17 cellular contexts compared by ENCODE assay signal in the genomic region with DNA sequence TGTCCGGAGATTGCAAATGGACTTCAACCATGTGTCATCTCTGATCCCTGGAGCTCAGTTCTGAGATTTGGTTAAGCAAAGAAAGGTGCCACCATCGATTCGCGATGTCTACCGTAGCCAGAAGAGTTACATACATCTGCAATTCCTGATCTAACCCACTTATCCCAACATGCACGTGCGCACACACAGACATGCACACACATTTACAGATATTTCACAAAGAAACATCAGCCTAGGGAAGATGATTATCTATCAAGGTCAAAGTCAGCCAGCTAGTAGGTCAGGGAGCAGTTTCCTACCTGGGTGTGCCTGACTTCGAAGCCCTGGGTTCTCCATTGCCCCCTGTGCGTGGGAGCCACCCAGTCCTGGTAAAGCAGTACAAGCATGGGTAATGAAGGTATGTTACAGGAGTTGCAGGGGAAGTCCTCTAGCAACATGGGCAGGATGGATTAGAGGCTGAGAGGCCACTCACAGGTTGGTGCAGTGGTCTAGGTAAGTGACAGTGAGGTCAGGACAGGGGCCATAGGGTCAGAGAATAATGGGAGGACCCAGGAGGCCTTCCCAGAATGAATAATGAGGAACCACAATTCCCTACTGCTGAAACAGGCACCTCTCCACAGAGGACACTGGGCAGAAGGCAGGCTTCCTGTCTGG.
"Had no signal": no experiment of that assay in that cellular context is flagged by ENCODE, and none has a peak within 500 bp of the region (broad histone marks: within the 10 kb centered on the region; RNA-seq: fewer than 3 reads in every experiment).

No MANE protein-coding gene starts in this region.

- H3K27me3 ChIP-seq: adrenal gland, colonic mucosa, stomach, upper lobe of right lung had no signal

- H3K27ac Mint-ChIP-seq: activated CD4-positive, alpha-beta T cell treated with anti-CD3 and anti-CD28 coated beads, Interleukin-2, amount 10 ng/mL, durations not matched to agents 24 days and 14 days; activated T-cell treated with anti-CD3 and anti-CD28 coated beads, Interleukin-2, amount 50 U/mL, for 72 hours; T-cell had no signal

- H3K36me3 Mint-ChIP-seq: activated naive CD4-positive, alpha-beta T cell treated with anti-CD3 and anti-CD28 coated beads, Interleukin-2, amount 50 U/mL, for 24 hours; natural killer cell; T-cell had no signal

- H3K4me3 Mint-ChIP-seq: activated CD4-positive, alpha-beta T cell treated with anti-CD3 and anti-CD28 coated beads, Interleukin-2, amount 10 ng/mL, durations not matched to agents 24 days and 14 days; activated naive CD4-positive, alpha-beta T cell treated with anti-CD3 and anti-CD28 coated beads, Interleukin-2, amount 50 U/mL, for 24 hours; activated T-cell treated with anti-CD3 and anti-CD28 coated beads, Interleukin-2, amount 50 U/mL, for 72 hours; natural killer cell; T-cell had no signal

- DNase-seq: activated CD4-positive, alpha-beta T cell treated with anti-CD3 and anti-CD28 coated beads, Interleukin-2, amount 10 ng/mL, durations not matched to agents 24 days and 14 days; activated gamma-delta T cell; activated T-cell treated with anti-CD3 and anti-CD28 coated beads, Interleukin-2, amount 50 U/mL, for 72 hours; adrenal gland; colonic mucosa; erythroblast; foreskin melanocyte; glutamatergic neuron; lower lobe of right lung; natural killer cell; stimulated activated CD4-positive, alpha-beta T cell treated with anti-CD3 and anti-CD28 coated beads, Interleukin-2, amount 100 ng/mL, for 24 hours; stomach; T-cell; T1000; upper lobe of right lung had no signal

- H3K9me3 ChIP-seq: adrenal gland, colonic mucosa, lower lobe of right lung, stomach, thoracic aorta, upper lobe of right lung had no signal

- H3K9me3 Mint-ChIP-seq: activated CD4-positive, alpha-beta T cell treated with anti-CD3 and anti-CD28 coated beads, Interleukin-2, amount 10 ng/mL, durations not matched to agents 24 days and 14 days; activated naive CD4-positive, alpha-beta T cell treated with anti-CD3 and anti-CD28 coated beads, Interleukin-2, amount 50 U/mL, for 24 hours; activated T-cell treated with anti-CD3 and anti-CD28 coated beads, Interleukin-2, amount 50 U/mL, for 72 hours; natural killer cell; T-cell had no signal

- H3K27me3 Mint-ChIP-seq: activated naive CD4-positive, alpha-beta T cell treated with anti-CD3 and anti-CD28 coated beads, Interleukin-2, amount 50 U/mL, for 24 hours had no signal

- ATAC-seq: activated T-cell treated with anti-CD3 and anti-CD28 coated beads, Interleukin-2, amount 50 U/mL, for 72 hours; natural killer cell; T-cell had no signal

- H3K27ac ChIP-seq: adrenal gland, colonic mucosa, lower lobe of right lung, stomach, upper lobe of right lung had no signal

- H3K4me1 ChIP-seq: colonic mucosa had no signal

- H3K36me3 ChIP-seq: adrenal gland, colonic mucosa, lower lobe of right lung, stomach, thoracic aorta, upper lobe of right lung had no signal

- H3K4me3 ChIP-seq: adrenal gland, colonic mucosa, lower lobe of right lung, stomach, thoracic aorta, upper lobe of right lung had no signal
